In the genomic region with DNA sequence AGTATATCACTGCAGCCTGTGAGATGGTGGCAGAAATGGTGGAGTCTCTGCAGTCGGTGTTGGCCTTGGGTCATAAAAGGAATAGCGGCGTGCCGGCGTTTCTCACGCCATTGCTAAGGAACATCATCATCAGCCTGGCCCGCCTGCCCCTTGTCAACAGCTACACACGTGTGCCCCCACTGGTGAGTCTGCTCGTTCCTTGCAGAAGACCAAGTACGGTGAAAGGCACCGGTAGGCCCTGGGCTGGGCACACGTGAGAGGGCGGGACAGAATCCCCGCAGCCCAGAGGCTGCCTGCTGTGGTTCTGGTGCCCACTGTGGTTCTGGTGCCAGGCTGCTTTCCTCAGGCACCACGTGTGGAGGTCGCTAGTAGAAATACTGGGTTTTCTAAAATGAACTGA, we compare ENCODE assay signal across 23 cellular contexts.
"Had no signal": no experiment of that assay in that cellular context is flagged by ENCODE, and none has a peak within 500 bp of the region (broad histone marks: within the 10 kb centered on the region; RNA-seq: fewer than 3 reads in every experiment).

No MANE protein-coding gene starts in this region.

- H3K4me1 Mint-ChIP-seq: activated naive CD8-positive, alpha-beta T cell treated with anti-CD3 and anti-CD28 coated beads, Interleukin-2, amount 50 U/mL, for 24 hours; brain; WTC11 had no signal

- ATAC-seq: activated naive CD4-positive, alpha-beta T cell treated with anti-CD3 and anti-CD28 coated beads, Interleukin-2, amount 50 U/mL, for 72 hours; activated naive CD8-positive, alpha-beta T cell treated with anti-CD3 and anti-CD28 coated beads, Interleukin-2, amount 50 U/mL, for 24 hours; activated T-cell treated with anti-CD3 and anti-CD28 coated beads, Interleukin-2, amount 50 U/mL, for 4 hours; PC-3; T-helper 17 cell; WTC11 had no signal

- H3K9me3 Mint-ChIP-seq: activated naive CD4-positive, alpha-beta T cell treated with anti-CD3 and anti-CD28 coated beads, Interleukin-2, amount 50 U/mL, for 72 hours; activated naive CD8-positive, alpha-beta T cell treated with anti-CD3 and anti-CD28 coated beads, Interleukin-2, amount 50 U/mL, for 24 hours; activated T-cell treated with anti-CD3 and anti-CD28 coated beads, Interleukin-2, amount 50 U/mL, for 4 hours; brain; WTC11 had no signal

- H3K27me3 Mint-ChIP-seq: activated naive CD8-positive, alpha-beta T cell treated with anti-CD3 and anti-CD28 coated beads, Interleukin-2, amount 50 U/mL, for 24 hours; brain; T-helper 17 cell had no signal

- H3K4me3 Mint-ChIP-seq: activated naive CD8-positive, alpha-beta T cell treated with anti-CD3 and anti-CD28 coated beads, Interleukin-2, amount 50 U/mL, for 24 hours; activated T-cell treated with anti-CD3 and anti-CD28 coated beads, Interleukin-2, amount 50 U/mL, for 4 hours; brain; T-helper 17 cell; WTC11 had no signal

- H3K27ac Mint-ChIP-seq: activated naive CD8-positive, alpha-beta T cell treated with anti-CD3 and anti-CD28 coated beads, Interleukin-2, amount 50 U/mL, for 24 hours; WTC11 had no signal

- DNase-seq: activated CD4-positive, alpha-beta T cell treated with anti-CD3 and anti-CD28 coated beads for 48 hours; activated CD4-positive, alpha-beta T cell treated with anti-CD3 and anti-CD28 coated beads, Interleukin-2, amount 50 U/mL, for 4 hours; activated CD4-positive, CD25-positive, alpha-beta regulatory T cell treated with anti-CD3 and anti-CD28 coated beads, Interleukin-2, amount 50 U/mL, for 72 hours; activated CD8-positive, alpha-beta memory T cell treated with anti-CD3 and anti-CD28 coated beads for 24 hours; activated effector memory CD4-positive, alpha-beta T cell treated with anti-CD3 and anti-CD28 coated beads, Interleukin-2, amount 50 U/mL, for 16 hours; activated naive CD4-positive, alpha-beta T cell treated with Interleukin-2 at 50 U/mL for 16 hours; activated naive CD8-positive, alpha-beta T cell treated with anti-CD3 and anti-CD28 coated beads, Interleukin-2, amount 50 U/mL, for 24 hours; activated T-cell treated with anti-CD3 and anti-CD28 coated beads, Interleukin-2, amount 50 U/mL, for 4 hours; amniotic stem cell; MG63; NCI-H1105; NCI-H1436; NCI-H187; NCI-H2081; NCI-H510A treated with DMSO at 0.1 percent for 48 hours; NCI-H69; PC-3; SIG-M5; T-helper 17 cell; T-helper 9 cell had no signal
